ENCODE assay signal across 23 cellular contexts in genomic region chrX:10143071-10143983, GRCh38. TPM values are rescaled to one million over a fixed set of nuclear protein-coding genes. Genes with fewer than 3 reads are reported as not detected.
"Had no signal": no experiment of that assay in that cellular context is flagged by ENCODE, and none has a peak within 500 bp of the region (broad histone marks: within the 10 kb centered on the region; RNA-seq: fewer than 3 reads in every experiment).

No MANE protein-coding gene starts in this region.

- DNase-seq: activated CD4-positive, alpha-beta T cell treated with anti-CD3 and anti-CD28 coated beads for 1 hour; activated CD4-positive, alpha-beta T cell treated with anti-CD3 and anti-CD28 coated beads, Interleukin-2, amount 50 U/mL, for 1 hour; activated CD8-positive, alpha-beta T cell treated with anti-CD3 and anti-CD28 coated beads, Interleukin-2, amount 10 ng/mL, durations not matched to agents 7 days and 5 days; activated naive CD4-positive, alpha-beta T cell treated with Interleukin-2 at 50 U/mL for 16 hours; adrenal gland; cortex of kidney; erythroblast; foreskin fibroblast; heart right ventricle; islet precursor cell; left cardiac atrium; occipital lobe; stimulated activated CD4-positive, alpha-beta T cell treated with anti-CD3 and anti-CD28 coated beads, Interleukin-4, amount 100 ng/mL, for 24 hours; testis; trophoblast cell; uterus; WERI-Rb-1 had no signal

- H3K9me3 ChIP-seq: adrenal gland, ascending aorta, heart right ventricle, testis, uterus had no signal

- H3K9me3 Mint-ChIP-seq: activated T-helper 17 cell treated with anti-CD3 and anti-CD28 coated beads, Interleukin-2, amount 50 U/mL, for 72 hours; T-helper 2 cell treated with Interferon-gamma antibody and Interleukin-4, amounts not matched to agents 5 μg/mL and 100 μg/mL, for 36 hours had no signal

- H3K27ac Mint-ChIP-seq: activated CD8-positive, alpha-beta T cell treated with anti-CD3 and anti-CD28 coated beads, Interleukin-2, amount 10 ng/mL, durations not matched to agents 7 days and 5 days; activated T-helper 17 cell treated with anti-CD3 and anti-CD28 coated beads, Interleukin-2, amount 50 U/mL, for 72 hours; T-helper 2 cell treated with Interferon-gamma antibody and Interleukin-4, amounts not matched to agents 5 μg/mL and 100 μg/mL, for 36 hours had no signal

- H3K4me3 ChIP-seq: adrenal gland, ascending aorta, heart right ventricle, testis, uterus had no signal

- ATAC-seq: activated CD8-positive, alpha-beta T cell treated with anti-CD3 and anti-CD28 coated beads, Interleukin-2, amount 10 ng/mL, durations not matched to agents 7 days and 5 days; activated T-helper 17 cell treated with anti-CD3 and anti-CD28 coated beads, Interleukin-2, amount 50 U/mL, for 72 hours; heart right ventricle; left cardiac atrium; SK-N-SH treated with all-trans-retinoic acid at 6 μM for 48 hours had no signal

- H3K4me1 ChIP-seq: adrenal gland, ascending aorta, heart right ventricle, testis, uterus had no signal

- H3K27me3 Mint-ChIP-seq: activated T-helper 17 cell treated with anti-CD3 and anti-CD28 coated beads, Interleukin-2, amount 50 U/mL, for 72 hours; central memory CD8-positive, alpha-beta T cell; memory B cell had no signal

- H3K27ac ChIP-seq: adrenal gland, ascending aorta, heart right ventricle, testis, uterus, WERI-Rb-1 had no signal

- H3K36me3 ChIP-seq: uterus, WERI-Rb-1 had no signal

- H3K4me1 Mint-ChIP-seq: activated T-helper 17 cell treated with anti-CD3 and anti-CD28 coated beads, Interleukin-2, amount 50 U/mL, for 72 hours; central memory CD8-positive, alpha-beta T cell had no signal

- H3K4me3 Mint-ChIP-seq: activated CD8-positive, alpha-beta T cell treated with anti-CD3 and anti-CD28 coated beads, Interleukin-2, amount 10 ng/mL, durations not matched to agents 7 days and 5 days; activated T-helper 17 cell treated with anti-CD3 and anti-CD28 coated beads, Interleukin-2, amount 50 U/mL, for 72 hours; central memory CD8-positive, alpha-beta T cell; memory B cell; T-helper 2 cell treated with Interferon-gamma antibody and Interleukin-4, amounts not matched to agents 5 μg/mL and 100 μg/mL, for 36 hours had no signal

RNA-seq across cellular contexts. Expression of gene CLCN4, which starts 13.4 kb away (rescaled TPM):
- total RNA-seq: activated CD8-positive, alpha-beta T cell treated with anti-CD3 and anti-CD28 coated beads, Interleukin-2, amount 10 ng/mL, durations not matched to agents 7 days and 5 days had no signal
